Comparison of ENCODE assay signal across 24 cellular contexts in genomic region chr1:171902527-171902926, GRCh38.
DNase-seq lines count a peak whose midpoint lies in the region; ATAC-seq, FAIRE-seq and TF ChIP-seq lines count a peak whose summit lies in the region.
"Had no signal": no experiment of that assay in that cellular context is flagged by ENCODE, and none has a peak within 500 bp of the region (broad histone marks: within the 10 kb centered on the region; RNA-seq: fewer than 3 reads in every experiment).

No MANE protein-coding gene starts in this region.

- peaks cover 1% of the 10 kb centered on the region for H3K79me1 ChIP-seq in mesenchymal stem cell (replicated peaks; ENCODE audit: low read length, poor library complexity, severe bottlenecking)

- TF ChIP-seq POLR2A in GM12878 (IDR thresholded peaks at IDR 0.05; ENCODE audit: low read depth, low read length): no peak

- no peak overlapping the region for H3K4ac ChIP-seq in mesenchymal stem cell (ENCODE audit: low read depth in 1 of 2, low read length in 2 of 2)

- H3K4me1 ChIP-seq in ACC112 (ENCODE audit: control insufficient read depth, insufficient read depth, low read length, unreplicated experiment) (no peaks in the 10 kb centered on the region), GM12878 (ENCODE audit: control insufficient read depth, insufficient read depth, low read length) (no peaks in the 10 kb centered on the region), mesenchymal stem cell (ENCODE audit: control insufficient read depth, insufficient read depth, low read depth, low read length) (peaks cover 2% of the 10 kb centered on the region)
- H3K4me1 ChIP-seq: ascending aorta, right lobe of liver had no signal

- H4K8ac ChIP-seq in mesenchymal stem cell (ENCODE audit: low read length): no peak overlapping the region

- H2BK12ac ChIP-seq in mesenchymal stem cell (ENCODE audit: low read length in 2 of 2): no peak overlapping the region

- H3K36me3 ChIP-seq in ACC112 (ENCODE audit: insufficient read depth, low read length) (no peaks in the 10 kb centered on the region), GM12878 (ENCODE audit: control insufficient read depth in 2 of 2, insufficient read depth in 2 of 2, low read length in 1 of 2) (no peaks in the 10 kb centered on the region), mesenchymal stem cell (ENCODE audit: control insufficient read depth in 1 of 2, insufficient read depth in 2 of 2, low read depth in 1 of 2, low read length in 2 of 2) (no peaks in the 10 kb centered on the region)
- H3K36me3 ChIP-seq: ascending aorta, esophagus squamous epithelium, pancreas, right lobe of liver had no signal

- H3K27ac Mint-ChIP-seq in HFFc6 (no peak overlapping the region), progenitor cell of endocrine pancreas (no peak overlapping the region)
- H3K27ac Mint-ChIP-seq: activated naive CD4-positive, alpha-beta T cell treated with anti-CD3 and anti-CD28 coated beads, Interleukin-2, amount 10 ng/mL, durations not matched to agents 7 days and 5 days; effector memory CD8-positive, alpha-beta T cell; memory B cell had no signal

- no peak for TF ChIP-seq CTCF in HFFc6 (IDR thresholded peaks at IDR 0.05)
- no peak for TF ChIP-seq CTCF in GM12878 (IDR thresholded peaks at IDR 0.05 in 2 of 3, conservative IDR thresholded peaks at IDR 0.05 in 1 of 3; ENCODE audit: control insufficient read depth in 2 of 3, extremely low read depth in 1 of 3, insufficient read depth in 1 of 3, low read depth in 3 of 3, low read length in 3 of 3)
- no peak for TF ChIP-seq CTCF in progenitor cell of endocrine pancreas (IDR thresholded peaks at IDR 0.05; ENCODE audit: unreplicated experiment)

- H3K36me3 Mint-ChIP-seq in HFFc6 (ENCODE audit: low read depth): no peaks in the 10 kb centered on the region
- no peaks in the 10 kb centered on the region for H3K36me3 Mint-ChIP-seq in progenitor cell of endocrine pancreas (ENCODE audit: insufficient read depth)
- H3K36me3 Mint-ChIP-seq: activated naive CD4-positive, alpha-beta T cell treated with anti-CD3 and anti-CD28 coated beads, Interleukin-2, amount 10 ng/mL, durations not matched to agents 7 days and 5 days had no signal

- CTCF ChIA-PET in GM12878 (lab: Yijun Ruan, JAX): no interaction called here

- no peak overlapping the region for H2AK5ac ChIP-seq in mesenchymal stem cell (ENCODE audit: low read length, severe bottlenecking)

- no peak overlapping the region for H3K14ac ChIP-seq in mesenchymal stem cell (ENCODE audit: low read length in 2 of 2)

- H3K4me3 ChIP-seq in ACC112 (ENCODE audit: low read depth, low read length) (peak overlapping the region; percentile 55), GM12878 (no peak overlapping the region), mesenchymal stem cell (ENCODE audit: insufficient read depth in 1 of 2, low read depth in 1 of 2, low read length in 2 of 2) (no peak overlapping the region)
- H3K4me3 ChIP-seq: esophagus squamous epithelium, pancreas, right lobe of liver had no signal

- peaks cover 2% of the 10 kb centered on the region for H3K27me3 Mint-ChIP-seq in HFFc6 (ENCODE audit: insufficient read depth)
- no peaks in the 10 kb centered on the region for H3K27me3 Mint-ChIP-seq in progenitor cell of endocrine pancreas
- H3K27me3 Mint-ChIP-seq: activated naive CD4-positive, alpha-beta T cell treated with anti-CD3 and anti-CD28 coated beads, Interleukin-2, amount 10 ng/mL, durations not matched to agents 7 days and 5 days had no signal

- no peak overlapping the region for H2BK15ac ChIP-seq in mesenchymal stem cell (ENCODE audit: low read depth, poor library complexity, severe bottlenecking)

- TF ChIP-seq EP300 in GM12878 (IDR thresholded peaks at IDR 0.05; ENCODE audit: borderline replicate concordance in 1 of 2, control insufficient read depth in 1 of 2, low read depth in 2 of 2, low read length in 2 of 2): no peak

- H3K79me2 ChIP-seq in ACC112 (ENCODE audit: control insufficient read depth, insufficient read depth, low read length, unreplicated experiment) (no peaks in the 10 kb centered on the region), GM12878 (ENCODE audit: control insufficient read depth, insufficient read depth, low read length) (no peaks in the 10 kb centered on the region)

- H2BK120ac ChIP-seq in mesenchymal stem cell (ENCODE audit: low read depth, low read length): no peak overlapping the region

- H4K20me1 ChIP-seq in GM12878 (ENCODE audit: control insufficient read depth, insufficient read depth): no peaks in the 10 kb centered on the region

- H2AFZ ChIP-seq in ACC112 (ENCODE audit: low read length, unreplicated experiment): peak overlapping the region; percentile 97
- 0 out of 2 replicates have a peak overlapping the region, but pooled peaks have one; percentile 15 for H2AFZ ChIP-seq in GM12878 (ENCODE audit: control insufficient read depth, low read depth, low read length)
- no peak overlapping the region for H2AFZ ChIP-seq in mesenchymal stem cell (ENCODE audit: low read depth, low read length)

- H2BK5ac ChIP-seq in mesenchymal stem cell (ENCODE audit: low read depth, low read length, poor library complexity, severe bottlenecking): no peak overlapping the region

- H3K27me3 ChIP-seq in ACC112 (ENCODE audit: insufficient read depth, low read length) (no peaks in the 10 kb centered on the region), GM12878 (replicated peaks in 1 of 2; ENCODE audit: control insufficient read depth in 2 of 2, insufficient read depth in 2 of 2, low read length in 1 of 2) (no peaks in the 10 kb centered on the region), mesenchymal stem cell (ENCODE audit: control insufficient read depth in 1 of 2, insufficient read depth in 1 of 2, low read length in 2 of 2) (no peaks in the 10 kb centered on the region)
- H3K27me3 ChIP-seq: ascending aorta, esophagus squamous epithelium, pancreas, right lobe of liver had no signal

- H3K18ac ChIP-seq in mesenchymal stem cell (ENCODE audit: low read depth in 1 of 2, low read length in 2 of 2): no peak overlapping the region

- POLR2A ChIA-PET in GM12878 (lab: Charles Lee): no interaction called here

- BruUV-seq in GM12878 (replicated peaks; lab: Mats Ljungman, UMichigan): no TSS peak

- no peak for ATAC-seq in GM12878
- ATAC-seq in HG02759 (IDR thresholded peaks at IDR 0.05; ENCODE audit: unreplicated experiment): no peak
- no peak for ATAC-seq in HG02981 (IDR thresholded peaks at IDR 0.05; ENCODE audit: unreplicated experiment)
- ATAC-seq: activated T-cell treated with anti-CD3 and anti-CD28 coated beads, Interleukin-2, amount 50 U/mL, for 4 hours; effector memory CD8-positive, alpha-beta T cell; pancreas; right lobe of liver had no signal

- SMC1A ChIA-PET in GM12878 (lab: Charles Lee; ENCODE audit: uncharacterized antibody, unreplicated experiment): no interaction called here

- H3K4me2 ChIP-seq in GM12878 (ENCODE audit: control insufficient read depth, insufficient read depth) (no peak overlapping the region; the same call in 1 of the 2 replicates), mesenchymal stem cell (ENCODE audit: low read length, poor library complexity, severe bottlenecking) (no peak overlapping the region)
- H3K4me2 ChIP-seq: KMS-11 had no signal

- WGBS in GM12878 (ENCODE audit: insufficient coverage, insufficient replicate concordance, low lambda C conversion rate, missing lambda C conversion rate): 44% methylated on average over 3 of the region's 3 CpGs
- WGBS in mesenchymal stem cell: 92% methylated on average over 3 of the region's 3 CpGs

- peaks cover 6% of the 10 kb centered on the region; the same call in 1 of the 2 replicates for H3K4me1 Mint-ChIP-seq in HFFc6 (ENCODE audit: low read depth)
- H3K4me1 Mint-ChIP-seq in progenitor cell of endocrine pancreas (ENCODE audit: low read depth): peaks cover 2% of the 10 kb centered on the region
- H3K4me1 Mint-ChIP-seq: memory B cell had no signal

- in situ Hi-C loops in GM12878 (cut with MboI): no loop called here

- TF ChIP-seq RAD21 in GM12878 (IDR thresholded peaks at IDR 0.05; ENCODE audit: insufficient read depth, low read depth, low read length): no peak

- H3K9me3 ChIP-seq in GM12878 (replicated peaks; ENCODE audit: control insufficient read depth, insufficient read depth, low read length) (no peaks in the 10 kb centered on the region), mesenchymal stem cell (ENCODE audit: control insufficient read depth, low read length) (no peaks in the 10 kb centered on the region)
- H3K9me3 ChIP-seq: ascending aorta, esophagus squamous epithelium, pancreas, right lobe of liver had no signal

- intact Hi-C loops in GM12878 (cut with micrococcal nuclease; ENCODE audit: unreplicated experiment): no loop called here

- DNase-seq in HFFc6 (no peak), GM12878 (ENCODE audit: low read depth, low spot score) (no peak), mesenchymal stem cell (no peak), progenitor cell of endocrine pancreas (ENCODE audit: low spot score, unreplicated experiment) (no peak)
- DNase-seq: activated CD4-positive, alpha-beta T cell treated with anti-CD3 and anti-CD28 coated beads for 1 hour; activated CD8-positive, alpha-beta memory T cell treated with anti-CD3 and anti-CD28 coated beads for 24 hours; activated naive CD4-positive, alpha-beta T cell treated with anti-CD3 and anti-CD28 coated beads, Interleukin-2, amount 10 ng/mL, durations not matched to agents 7 days and 5 days; activated T-cell treated with anti-CD3 and anti-CD28 coated beads, Interleukin-2, amount 50 U/mL, for 4 hours; DMS153; effector memory CD8-positive, alpha-beta T cell; esophagus squamous epithelium; GDM1; NCI-H1048; NCI-H1930; NCI-H345; NCI-H774; pancreas; right lobe of liver had no signal

- H3K4me3 Mint-ChIP-seq in HFFc6: peak overlapping the region; percentile 40; the same call in 1 of the 2 replicates
- no peak overlapping the region for H3K4me3 Mint-ChIP-seq in progenitor cell of endocrine pancreas (ENCODE audit: low read depth)
- H3K4me3 Mint-ChIP-seq: activated naive CD4-positive, alpha-beta T cell treated with anti-CD3 and anti-CD28 coated beads, Interleukin-2, amount 10 ng/mL, durations not matched to agents 7 days and 5 days; activated T-cell treated with anti-CD3 and anti-CD28 coated beads, Interleukin-2, amount 50 U/mL, for 4 hours; memory B cell had no signal

- no peak for FAIRE-seq in GM12878 (lab: Jason Lieb, UNC)

- RAD21 ChIA-PET in GM12878 (lab: Charles Lee; ENCODE audit: unreplicated experiment): no interaction called here

- H3K23ac ChIP-seq in mesenchymal stem cell (ENCODE audit: low read length in 2 of 2): no peak overlapping the region

- H4K91ac ChIP-seq in mesenchymal stem cell (ENCODE audit: low read length): no peak overlapping the region

- H3K9ac ChIP-seq in GM12878 (ENCODE audit: control insufficient read depth, insufficient read depth, low read length) (no peak overlapping the region), mesenchymal stem cell (ENCODE audit: low read length) (peak overlapping the region; percentile 64)
- H3K9ac ChIP-seq: KMS-11 had no signal

- H3K27ac ChIP-seq in ACC112 (ENCODE audit: low read depth, low read length) (no peak overlapping the region), GM12878 (ENCODE audit: control insufficient read depth, insufficient read depth) (no peak overlapping the region), mesenchymal stem cell (ENCODE audit: low read length, poor library complexity, severe bottlenecking) (no peak overlapping the region)
- H3K27ac ChIP-seq: ascending aorta, esophagus squamous epithelium, KMS-11, pancreas, right lobe of liver had no signal

- H3K9me3 Mint-ChIP-seq in HFFc6 (no peaks in the 10 kb centered on the region), progenitor cell of endocrine pancreas (ENCODE audit: low read depth) (no peaks in the 10 kb centered on the region)
- H3K9me3 Mint-ChIP-seq: activated naive CD4-positive, alpha-beta T cell treated with anti-CD3 and anti-CD28 coated beads, Interleukin-2, amount 10 ng/mL, durations not matched to agents 7 days and 5 days; activated T-cell treated with anti-CD3 and anti-CD28 coated beads, Interleukin-2, amount 50 U/mL, for 4 hours; effector memory CD8-positive, alpha-beta T cell; memory B cell had no signal
